ENCODE assay signal across 1 cellular context in genomic region chr6:164345340-164345739, GRCh38.
TF ChIP-seq lines count a peak whose summit lies in the region.

No MANE protein-coding gene starts in this region.

TF ChIP-seq in WTC11, 78 proteins besides CTCF, POLR2A, EP300 and RAD21 (continued from another document):
- no peak for TF ChIP-seq PRDM15 (CRISPR knock-in tag; IDR thresholded peaks at IDR 0.05)
- no peak for TF ChIP-seq ZNF232 (CRISPR knock-in tag; IDR thresholded peaks at IDR 0.05)
- no peak for TF ChIP-seq NFE2L1 (CRISPR knock-in tag; IDR thresholded peaks at IDR 0.05)
- TF ChIP-seq USF1 (CRISPR knock-in tag; IDR thresholded peaks at IDR 0.05): no peak
- no peak for TF ChIP-seq TEAD4 (CRISPR knock-in tag; IDR thresholded peaks at IDR 0.05)
- no peak for TF ChIP-seq NR1H2 (CRISPR knock-in tag; IDR thresholded peaks at IDR 0.05)
- TF ChIP-seq SP1 (CRISPR knock-in tag; conservative IDR thresholded peaks at IDR 0.05): no peak
- no peak for TF ChIP-seq TCF7 (CRISPR knock-in tag; IDR thresholded peaks at IDR 0.05; ENCODE audit: low read depth)
- no peak for TF ChIP-seq ATF6 (CRISPR knock-in tag; IDR thresholded peaks at IDR 0.05)
- TF ChIP-seq ZNF532 (CRISPR knock-in tag; IDR thresholded peaks at IDR 0.05; ENCODE audit: borderline replicate concordance): no peak
- no peak for TF ChIP-seq ZNF317 (CRISPR knock-in tag; IDR thresholded peaks at IDR 0.05; ENCODE audit: borderline replicate concordance, low read depth)
TF ChIP-seq in WTC11: peak in this region for 0.
